Comparison of ENCODE assay signal across 27 cellular contexts in genomic region chr2:227867386-227867785, GRCh38. TPM values are rescaled to one million over a fixed set of nuclear protein-coding genes. Genes with fewer than 3 reads are reported as not detected.
DNase-seq lines count a peak whose midpoint lies in the region; ATAC-seq, FAIRE-seq and TF ChIP-seq lines count a peak whose summit lies in the region.
"Had no signal": no experiment of that assay in that cellular context is flagged by ENCODE, and none has a peak within 500 bp of the region (broad histone marks: within the 10 kb centered on the region; RNA-seq: fewer than 3 reads in every experiment).

No MANE protein-coding gene starts in this region.

- CTCF ChIA-PET in A549 (lab: Yijun Ruan, JAX) = no interaction called here

- H3K27ac ChIP-seq in A549 = peak overlapping the region; percentile 90 to 94; a peak in 5 of 6 replicates
- H3K27ac ChIP-seq in ACC112 (ENCODE audit: low read depth, low read length) = peak overlapping the region; percentile 32; the same call in 1 of the 2 replicates
- H3K27ac ChIP-seq in small intestine (ENCODE audit: low read depth in 1 of 2, low read length in 1 of 2) = no peak overlapping the region
- H3K27ac ChIP-seq: BLaER1 had no signal

- H3K4me1 ChIP-seq in A549 = peaks cover 46% of the 10 kb centered on the region
- peaks cover 68% of the 10 kb centered on the region for H3K4me1 ChIP-seq in ACC112 (ENCODE audit: control insufficient read depth, insufficient read depth, low read length, unreplicated experiment)
- H3K4me1 ChIP-seq in small intestine (ENCODE audit: control insufficient read depth in 2 of 2, insufficient read depth in 1 of 2, low read depth in 1 of 2, low read length in 1 of 2) = peaks cover 0 to 2% of the 10 kb centered on the region in 2 donors
- H3K4me1 ChIP-seq: BE2C, BLaER1 had no signal

- POLR2A ChIA-PET in A549 (lab: Yijun Ruan, JAX) = no interaction called here

- FAIRE-seq in A549 (lab: Jason Lieb, UNC) (peak; percentile 43), small intestine (lab: Jason Lieb, UNC) (peak; percentile 19), H54 (lab: Jason Lieb, UNC) (no peak)
- FAIRE-seq: A204.1, GM12878, GM12892, GM18507 had no signal

- no peak for TF ChIP-seq CTCF in A549 (IDR thresholded peaks at IDR 0.05)

- no peak overlapping the region for H2AFZ ChIP-seq in ACC112 (ENCODE audit: low read length, unreplicated experiment)

- TF ChIP-seq POLR2A in A549 (IDR thresholded peaks at IDR 0.05; ENCODE audit: low read length) (no peak), H54 (IDR thresholded peaks at IDR 0.05; ENCODE audit: low read depth, low read length) (no peak)

- ATAC-seq in A549 = no peak
- ATAC-seq: GM12878 had no signal

- H3K27me3 ChIP-seq in ACC112 (ENCODE audit: insufficient read depth, low read length) = no peaks in the 10 kb centered on the region
- no peaks in the 10 kb centered on the region for H3K27me3 ChIP-seq in small intestine (ENCODE audit: control insufficient read depth in 2 of 2, insufficient read depth in 2 of 2, low read length in 2 of 2)
- H3K27me3 ChIP-seq: BLaER1 had no signal

- no peak overlapping the region for H3K4me3 ChIP-seq in A549
- no peak overlapping the region for H3K4me3 ChIP-seq in ACC112 (ENCODE audit: low read depth, low read length)
- H3K4me3 ChIP-seq in small intestine (ENCODE audit: low read depth in 1 of 2, low read length in 2 of 2) = no peak overlapping the region
- H3K4me3 ChIP-seq: BLaER1, GM12878 had no signal

- no peak overlapping the region for H3K4me2 ChIP-seq in A549
- H3K4me2 ChIP-seq: BLaER1 had no signal

- H3K36me3 ChIP-seq in ACC112 (ENCODE audit: insufficient read depth, low read length) (no peaks in the 10 kb centered on the region), small intestine (ENCODE audit: control insufficient read depth in 2 of 2, insufficient read depth in 2 of 2, low read length in 2 of 2) (no peaks in the 10 kb centered on the region)
- H3K36me3 ChIP-seq: BE2C, BLaER1 had no signal

- WGBS in A549 (ENCODE audit: missing lambda C conversion rate) = 89% methylated on average over 2 of the region's 2 CpGs
- WGBS in small intestine, 3 donors = 52 to 65% (median 57%) methylated on average over 2 of the region's 2 CpGs

- DNase-seq in A549 (ENCODE audit: low read depth in 1 of 2, low spot score in 1 of 2) (no peak), small intestine (no peak), H54 (ENCODE audit: insufficient read length, low spot score) (no peak)
- no peak for DNase-seq in stimulated activated CD8-positive, alpha-beta memory T cell treated with anti-CD3 and anti-CD28 coated beads, Interleukin-4, amount 100 ng/mL, for 48 hours
- DNase-seq: 8988T; ACHN; BE2C; C1 segment of cervical spinal cord; CD4-positive, alpha-beta memory T cell; CD4-positive, CD25-positive, alpha-beta regulatory T cell; CD8-positive, alpha-beta memory T cell; COR-L47; DMS 273 treated with DMSO at 0.1 percent for 48 hours; DMS153; DMS53; DMS79; DND-41; EL; GDM1 had no signal

- no peak for TF ChIP-seq EP300 in A549 (IDR thresholded peaks at IDR 0.05)

- no peak for TF ChIP-seq RAD21 in A549 (conservative IDR thresholded peaks at IDR 0.05 in 1 of 2, IDR thresholded peaks at IDR 0.05 in 1 of 2)

- H3K79me2 ChIP-seq in ACC112 (ENCODE audit: control insufficient read depth, insufficient read depth, low read length, unreplicated experiment) = peaks cover 9% of the 10 kb centered on the region

- H3K9me3 ChIP-seq in A549 (no peaks in the 10 kb centered on the region), small intestine (ENCODE audit: control insufficient read depth, low read depth) (no peaks in the 10 kb centered on the region)
- H3K9me3 ChIP-seq: BE2C, BLaER1 had no signal

TF ChIP-seq in A549, 52 proteins besides CTCF, POLR2A, EP300 and RAD21:
- TF ChIP-seq JUNB (IDR thresholded peaks at IDR 0.05) (no peak), PHF8 (IDR thresholded peaks at IDR 0.05; ENCODE audit: borderline replicate concordance, low read depth) (no peak), FOSB (CRISPR knock-in tag; IDR thresholded peaks at IDR 0.05) (no peak), ZSCAN20 (CRISPR knock-in tag; IDR thresholded peaks at IDR 0.05) (no peak), RARB (CRISPR knock-in tag; IDR thresholded peaks at IDR 0.05) (no peak)

RNA-seq across cellular contexts. Expression of gene DAW1, which starts 4.0 kb away (rescaled TPM):
- polyA plus RNA-seq in A549 (2011; rRNA removed) = 2.2 and 2.7 TPM in 2 replicates
- 1.1 and 1.2 TPM in 2 replicates for polyA plus RNA-seq in A549 (2012; cell fraction: cytosol; rRNA removed)
- polyA plus RNA-seq in A549 (2012; cell fraction: nucleus; rRNA removed) = 0.54 and 0.56 TPM in 2 replicates
- polyA plus RNA-seq in A549 (2017; fragmentation: RNase III; extraction: RNeasy Plus Mini Kit Qiagen cat#74134 plus additional on column Dnase treatment) = 1.1 to 2.0 TPM (median 1.3 TPM) in 3 replicates
- 0.83 and 0.91 TPM in 2 replicates for polyA minus RNA-seq in A549 (2011; rRNA and poly(A)+ RNA removed)
- not detected for polyA plus RNA-seq in small intestine
- polyA plus RNA-seq: CD14-positive monocyte; CD4-positive, alpha-beta memory T cell; CD4-positive, CD25-positive, alpha-beta regulatory T cell; CD8-positive, alpha-beta memory T cell had no signal

RNA-seq across cellular contexts. Expression of gene CCL20, which starts 53.7 kb away (rescaled TPM):
- polyA plus RNA-seq in A549 (2011; rRNA removed) = 3.4 and 6.5 TPM in 2 replicates
- 0.57 and 1.3 TPM in 2 replicates for polyA plus RNA-seq in A549 (2012; cell fraction: cytosol; rRNA removed)
- polyA plus RNA-seq in A549 (2012; cell fraction: nucleus; rRNA removed) = 0.18 and 0.47 TPM in 2 replicates
- 0.43 to 1.1 TPM (median 0.45 TPM) in 3 replicates for polyA plus RNA-seq in A549 (2017; fragmentation: RNase III; extraction: RNeasy Plus Mini Kit Qiagen cat#74134 plus additional on column Dnase treatment)
- polyA minus RNA-seq in A549 (2011; rRNA and poly(A)+ RNA removed) = 1.8 and 2.7 TPM in 2 replicates
- polyA plus RNA-seq in small intestine = 10 to 100 TPM in 1 of 3 donors, 1 to 10 TPM in 2; 9.6 to 15.9 (median 9.7) TPM
- polyA plus RNA-seq: AG04450 had no signal

Comparison
In these comparisons a context has a peak if more than half of its experiments do, and no peak if none do; other contexts are left out.
1. H3K27ac ChIP-seq: peak in A549 (2 of 2) and ACC112 (single experiment); none in small intestine (0 of 2).